Comparison of ENCODE assay signal across 29 cellular contexts in genomic region chr1:64493864-64494263, GRCh38. TPM values are rescaled to one million over a fixed set of nuclear protein-coding genes. Genes with fewer than 3 reads are reported as not detected.
A peak's percentile ranks its signal among the peaks of the same experiment; 100 is the strongest.
DNase-seq lines count a peak whose midpoint lies in the region; TF ChIP-seq lines count a peak whose summit lies in the region.
"Had no signal": no experiment of that assay in that cellular context is flagged by ENCODE, and none has a peak within 500 bp of the region (broad histone marks: within the 10 kb centered on the region; RNA-seq: fewer than 3 reads in every experiment).

No MANE protein-coding gene starts in this region.

- H3K9me3 ChIP-seq in ES-I3 (ENCODE audit: control insufficient read depth, insufficient read depth, low read length) (no peaks in the 10 kb centered on the region), WERI-Rb-1 (ENCODE audit: severe bottlenecking) (no peaks in the 10 kb centered on the region), iPS-18a (ENCODE audit: control insufficient read depth, low read depth, low read length) (no peaks in the 10 kb centered on the region), testis (no peaks in the 10 kb centered on the region)
- H3K9me3 ChIP-seq in CD8-positive, alpha-beta memory T cell (ENCODE audit: low read length), result no peaks in the 10 kb centered on the region
- H3K9me3 ChIP-seq: thyroid gland had no signal

- no peak overlapping the region for H3K27ac ChIP-seq in WERI-Rb-1
- H3K27ac ChIP-seq in iPS-18a (ENCODE audit: low read length), result peak overlapping the region; percentile 77
- no peak overlapping the region for H3K27ac ChIP-seq in CD8-positive, alpha-beta memory T cell (ENCODE audit: low read depth, low read length)
- H3K27ac ChIP-seq in testis, result no peak overlapping the region
- H3K27ac ChIP-seq: HL-60, thyroid gland had no signal

- peaks cover 76% of the 10 kb centered on the region for H3K4me1 ChIP-seq in ES-I3 (ENCODE audit: insufficient read depth, low read length)
- peaks cover 86% of the 10 kb centered on the region for H3K4me1 ChIP-seq in iPS-18a (ENCODE audit: control insufficient read depth, low read depth, low read length)
- H3K4me1 ChIP-seq in CD8-positive, alpha-beta memory T cell (ENCODE audit: insufficient read depth, low read length), result no peaks in the 10 kb centered on the region
- H3K4me1 ChIP-seq in testis, result no peaks in the 10 kb centered on the region

- POLR2A ChIA-PET in CD8-positive, alpha-beta memory T cell (lab: Charles Lee), result no interaction called here

- no peaks in the 10 kb centered on the region for H3K36me3 ChIP-seq in ES-I3 (ENCODE audit: insufficient read depth, low read length)
- H3K36me3 ChIP-seq in WERI-Rb-1, result no peaks in the 10 kb centered on the region
- H3K36me3 ChIP-seq in iPS-18a (ENCODE audit: control insufficient read depth, low read depth, low read length), result no peaks in the 10 kb centered on the region
- H3K36me3 ChIP-seq in CD8-positive, alpha-beta memory T cell (ENCODE audit: insufficient read depth, low read length), result no peaks in the 10 kb centered on the region
- H3K36me3 ChIP-seq in testis (ENCODE audit: low read depth, missing control alignments), result no peaks in the 10 kb centered on the region
- H3K36me3 ChIP-seq: thyroid gland had no signal

- peak overlapping the region; percentile 20; the same call in 1 of the 2 replicates for H3K9ac ChIP-seq in ES-I3 (ENCODE audit: low read depth, low read length)
- peak overlapping the region; percentile 24 for H3K9ac ChIP-seq in iPS-18a (ENCODE audit: low read length)

- peaks cover 74% of the 10 kb centered on the region for H3K4me1 Mint-ChIP-seq in neural crest cell
- no peaks in the 10 kb centered on the region for H3K4me1 Mint-ChIP-seq in CD8-positive, alpha-beta memory T cell
- H3K4me1 Mint-ChIP-seq: CD4-positive, alpha-beta memory T cell; central memory CD8-positive, alpha-beta T cell had no signal

- DNase-seq in WERI-Rb-1 (peak; percentile 17), neural crest cell (ENCODE audit: low read depth, low spot score) (no peak), G401 (ENCODE audit: low spot score) (no peak), testis (no peak)
- no peak for DNase-seq in stimulated activated CD4-positive, alpha-beta T cell treated with anti-CD3 and anti-CD28 coated beads, Interleukin-15, amount 100 ng/mL, for 24 hours
- no peak for DNase-seq in CD8-positive, alpha-beta memory T cell
- DNase-seq: activated CD4-positive, alpha-beta T cell treated with anti-CD3 and anti-CD28 coated beads for 36 hours; activated CD8-positive, alpha-beta memory T cell treated with anti-CD3 and anti-CD28 coated beads for 24 hours; activated effector memory CD4-positive, alpha-beta T cell treated with anti-CD3 and anti-CD28 coated beads, Interleukin-2, amount 50 U/mL, for 16 hours; activated naive CD8-positive, alpha-beta T cell treated with anti-CD3 and anti-CD28 coated beads for 36 hours; AML-193; CD4-positive, alpha-beta memory T cell; DMS153; GDM1; left cardiac atrium; mammary epithelial cell; MV-4-11; NCI-H1436 treated with DMSO at 0.1 percent for 48 hours; NCI-H510A treated with DMSO at 0.1 percent for 48 hours; PC-3; stimulated activated CD4-positive, alpha-beta T cell treated with anti-CD3 and anti-CD28 coated beads, Interleukin-1b, Interleukin-23, amount 100 ng/mL, for 48 hours; stimulated activated CD8-positive, alpha-beta memory T cell treated with anti-CD3 and anti-CD28 coated beads, Interleukin-4, amount 100 ng/mL, for 48 hours; stimulated activated naive CD8-positive, alpha-beta T cell treated with anti-CD3 and anti-CD28 coated beads, Interleukin-15, amount 100 ng/mL, for 72 hours; T-helper 2 cell; thyroid gland had no signal

- peak overlapping the region; percentile 48 for H3K4me3 Mint-ChIP-seq in neural crest cell
- no peak overlapping the region for H3K4me3 Mint-ChIP-seq in CD8-positive, alpha-beta memory T cell
- H3K4me3 Mint-ChIP-seq: activated CD4-positive, alpha-beta T cell treated with anti-CD3 and anti-CD28 coated beads for 36 hours; activated naive CD8-positive, alpha-beta T cell treated with anti-CD3 and anti-CD28 coated beads for 36 hours; CD4-positive, alpha-beta memory T cell; central memory CD8-positive, alpha-beta T cell; stimulated activated naive CD8-positive, alpha-beta T cell treated with anti-CD3 and anti-CD28 coated beads, Interleukin-15, amount 100 ng/mL, for 72 hours had no signal

- H3K36me3 Mint-ChIP-seq in neural crest cell (ENCODE audit: low read depth), result no peaks in the 10 kb centered on the region
- H3K36me3 Mint-ChIP-seq in CD8-positive, alpha-beta memory T cell, result no peaks in the 10 kb centered on the region
- H3K36me3 Mint-ChIP-seq: activated naive CD8-positive, alpha-beta T cell treated with anti-CD3 and anti-CD28 coated beads for 36 hours; CD4-positive, alpha-beta memory T cell had no signal

- no peak overlapping the region for H3K4me3 ChIP-seq in WERI-Rb-1 (ENCODE audit: low read depth, low read length)
- H3K4me3 ChIP-seq in iPS-18a (ENCODE audit: low read length), result peak overlapping the region; percentile 51
- no peak overlapping the region for H3K4me3 ChIP-seq in CD8-positive, alpha-beta memory T cell (ENCODE audit: low read length)
- no peak overlapping the region for H3K4me3 ChIP-seq in testis
- H3K4me3 ChIP-seq: thyroid gland had no signal

- intact Hi-C loops in testis (cut with DNase I; ENCODE audit: low total_unique reads), result no loop called here

- TF ChIP-seq CTCF in WERI-Rb-1 (IDR thresholded peaks at IDR 0.05; ENCODE audit: low read depth, low read length) (no peak), neural crest cell (conservative IDR thresholded peaks at IDR 0.05) (no peak), testis (IDR thresholded peaks at IDR 0.05) (no peak)

- CTCF ChIA-PET in CD8-positive, alpha-beta memory T cell (lab: Charles Lee), result no interaction called here

- no peak for TF ChIP-seq POLR2A in testis (IDR thresholded peaks at IDR 0.05)

- H3K27me3 Mint-ChIP-seq in neural crest cell (ENCODE audit: low read depth), result no peaks in the 10 kb centered on the region
- H3K27me3 Mint-ChIP-seq in CD8-positive, alpha-beta memory T cell, result peaks cover 4 to 66% of the 10 kb centered on the region in 2 donors
- H3K27me3 Mint-ChIP-seq: activated naive CD8-positive, alpha-beta T cell treated with anti-CD3 and anti-CD28 coated beads for 36 hours; stimulated activated naive CD8-positive, alpha-beta T cell treated with anti-CD3 and anti-CD28 coated beads, Interleukin-15, amount 100 ng/mL, for 72 hours had no signal

- 89 to 90% methylated on average over 6 of the region's 6 CpGs for WGBS in testis, 2 donors

- H3K27ac Mint-ChIP-seq in neural crest cell (ENCODE audit: unreplicated experiment), result peak overlapping the region; percentile 73
- H3K27ac Mint-ChIP-seq in CD8-positive, alpha-beta memory T cell, result no peak overlapping the region
- H3K27ac Mint-ChIP-seq: activated CD4-positive, alpha-beta T cell treated with anti-CD3 and anti-CD28 coated beads for 36 hours; activated naive CD8-positive, alpha-beta T cell treated with anti-CD3 and anti-CD28 coated beads for 36 hours; CD4-positive, alpha-beta memory T cell; stimulated activated naive CD8-positive, alpha-beta T cell treated with anti-CD3 and anti-CD28 coated beads, Interleukin-15, amount 100 ng/mL, for 72 hours had no signal

- H3K27me3 ChIP-seq in WERI-Rb-1 (ENCODE audit: insufficient read depth, low read depth, severe bottlenecking), result no peaks in the 10 kb centered on the region
- H3K27me3 ChIP-seq in iPS-18a (ENCODE audit: control insufficient read depth, insufficient read depth, low read length), result no peaks in the 10 kb centered on the region
- H3K27me3 ChIP-seq in CD8-positive, alpha-beta memory T cell (ENCODE audit: insufficient read depth, low read length, poor library complexity, severe bottlenecking), result no peaks in the 10 kb centered on the region
- no peaks in the 10 kb centered on the region for H3K27me3 ChIP-seq in testis
- H3K27me3 ChIP-seq: thyroid gland had no signal

- in situ Hi-C loops in G401 (cut with HindIII; ENCODE audit: low sequenced_read_pairs), result no loop called here

- no peaks in the 10 kb centered on the region for H3K9me3 Mint-ChIP-seq in neural crest cell
- peaks cover 0 to 2% (median 0%) of the 10 kb centered on the region in 5 donors for H3K9me3 Mint-ChIP-seq in CD8-positive, alpha-beta memory T cell
- H3K9me3 Mint-ChIP-seq: activated naive CD8-positive, alpha-beta T cell treated with anti-CD3 and anti-CD28 coated beads for 36 hours; central memory CD8-positive, alpha-beta T cell; stimulated activated naive CD8-positive, alpha-beta T cell treated with anti-CD3 and anti-CD28 coated beads, Interleukin-15, amount 100 ng/mL, for 72 hours had no signal

RNA-seq across cellular contexts. Expression of gene CACHD1, which starts 23.9 kb away (rescaled TPM):
- total RNA-seq in neural crest cell, result 40.8 and 41.0 TPM in 2 replicates
- total RNA-seq in G401 (2014; rRNA removed; shearing (Covaris generic)), result 0.18 and 0.31 TPM in 2 replicates
- total RNA-seq in CD8-positive, alpha-beta memory T cell, result under 1 TPM; 0.35 TPM
- polyA plus RNA-seq in CD8-positive, alpha-beta memory T cell, result not detected
- total RNA-seq in testis, result 10 to 100 TPM in 1 of 2 donors, 1 to 10 TPM in 1; 8.3 to 10.3 TPM
- 7.4 TPM for polyA plus RNA-seq in testis (ENCODE audit: insufficient read depth, low read depth, low replicate concordance)
- polyA plus RNA-seq: CD4-positive, alpha-beta memory T cell had no signal
